27 cellular contexts compared by ENCODE assay signal in genomic region chr14:82432531-82432930, GRCh38.
"Had no signal": no experiment of that assay in that cellular context is flagged by ENCODE, and none has a peak within 500 bp of the region (broad histone marks: within the 10 kb centered on the region; RNA-seq: fewer than 3 reads in every experiment).

No MANE protein-coding gene starts in this region.

- H3K27ac Mint-ChIP-seq: mesothelial cell of epicardium; naive thymus-derived CD4-positive, alpha-beta T cell; nephron; neural progenitor cell; stimulated activated memory B cell treated with anti-CD40 and anti-IgM and Interleukin-4, amounts not matched to agents 10 μg/mL and 1 μg/mL and 100 μg/mL, for 72 hours; stimulated activated naive CD8-positive, alpha-beta T cell treated with anti-CD3 and anti-CD28 coated beads, Interleukin-15, Interleukin-2, amounts not matched to agents 100 ng/mL and 50 ng/mL, for 24 hours had no signal

- H3K27me3 Mint-ChIP-seq: naive thymus-derived CD4-positive, alpha-beta T cell; stimulated activated memory B cell treated with anti-CD40 and anti-IgM and Interleukin-4, amounts not matched to agents 10 μg/mL and 1 μg/mL and 100 μg/mL, for 72 hours; stimulated activated naive CD8-positive, alpha-beta T cell treated with anti-CD3 and anti-CD28 coated beads, Interleukin-15, Interleukin-2, amounts not matched to agents 100 ng/mL and 50 ng/mL, for 24 hours had no signal

- H3K4me3 ChIP-seq: coronary artery, esophagus muscularis mucosa, gastroesophageal sphincter, lung, neural progenitor cell, ovary, psoas muscle, sigmoid colon, spleen, suprapubic skin, vagina had no signal

- H3K4me1 Mint-ChIP-seq: mesothelial cell of epicardium; naive thymus-derived CD4-positive, alpha-beta T cell; nephron; neural progenitor cell; stimulated activated memory B cell treated with anti-CD40 and anti-IgM and Interleukin-4, amounts not matched to agents 10 μg/mL and 1 μg/mL and 100 μg/mL, for 72 hours had no signal

- H3K27ac ChIP-seq: coronary artery, esophagus muscularis mucosa, foreskin keratinocyte, gastroesophageal sphincter, neural progenitor cell, ovary, psoas muscle, sigmoid colon, spleen, suprapubic skin, vagina had no signal

- ATAC-seq: foreskin keratinocyte; gastroesophageal sphincter; left lobe of liver; naive thymus-derived CD4-positive, alpha-beta T cell; psoas muscle; right cardiac atrium; stimulated activated memory B cell treated with anti-CD40 and anti-IgM and Interleukin-4, amounts not matched to agents 10 μg/mL and 1 μg/mL and 100 μg/mL, for 72 hours had no signal

- H3K4me3 Mint-ChIP-seq: mesothelial cell of epicardium; naive thymus-derived CD4-positive, alpha-beta T cell; nephron; neural progenitor cell; stimulated activated memory B cell treated with anti-CD40 and anti-IgM and Interleukin-4, amounts not matched to agents 10 μg/mL and 1 μg/mL and 100 μg/mL, for 72 hours; stimulated activated naive CD8-positive, alpha-beta T cell treated with anti-CD3 and anti-CD28 coated beads, Interleukin-15, Interleukin-2, amounts not matched to agents 100 ng/mL and 50 ng/mL, for 24 hours had no signal

- DNase-seq: dermis blood vessel endothelial cell; effector memory CD4-positive, alpha-beta T cell; foreskin keratinocyte; kidney; mesenchymal stem cell; naive thymus-derived CD4-positive, alpha-beta T cell; occipital lobe; ovary; posterior cingulate gyrus; psoas muscle; right cardiac atrium; sigmoid colon; spleen; stimulated activated CD4-positive, alpha-beta T cell treated with anti-CD3 and anti-CD28 coated beads, Interleukin-4, amount 100 ng/mL, for 4 hours; trophoblast cell had no signal

- H3K9me3 ChIP-seq: gastroesophageal sphincter, ovary, psoas muscle, sigmoid colon, suprapubic skin, vagina had no signal

- H3K36me3 ChIP-seq: esophagus muscularis mucosa, gastroesophageal sphincter, neural progenitor cell, ovary, sigmoid colon, spleen, suprapubic skin, vagina had no signal

- H3K4me1 ChIP-seq: esophagus muscularis mucosa, foreskin keratinocyte, gastroesophageal sphincter, psoas muscle, sigmoid colon, spleen, suprapubic skin, vagina had no signal

- H3K9ac ChIP-seq: neural progenitor cell had no signal

- H3K36me3 Mint-ChIP-seq: mesothelial cell of epicardium; naive thymus-derived CD4-positive, alpha-beta T cell; neural progenitor cell; stimulated activated memory B cell treated with anti-CD40 and anti-IgM and Interleukin-4, amounts not matched to agents 10 μg/mL and 1 μg/mL and 100 μg/mL, for 72 hours had no signal

- H3K27me3 ChIP-seq: esophagus muscularis mucosa, foreskin keratinocyte, gastroesophageal sphincter, neural progenitor cell, ovary, sigmoid colon, spleen, suprapubic skin, vagina had no signal

- H3K9me3 Mint-ChIP-seq: neural progenitor cell had no signal
